In genomic region chr6:45353654-45354053, GRCh38 we compare ENCODE assay signal across 28 cellular contexts. TPM values are rescaled to one million over a fixed set of nuclear protein-coding genes. Genes with fewer than 3 reads are reported as not detected.
"Had no signal": no experiment of that assay in that cellular context is flagged by ENCODE, and none has a peak within 500 bp of the region (broad histone marks: within the 10 kb centered on the region; RNA-seq: fewer than 3 reads in every experiment).

No MANE protein-coding gene starts in this region.

- H3K4me1 ChIP-seq: colonic mucosa, esophagus muscularis mucosa, esophagus squamous epithelium, foreskin keratinocyte, gastroesophageal sphincter, heart left ventricle, heart right ventricle had no signal

- H3K27me3 Mint-ChIP-seq: dendritic cell treated with granulocyte-macrophage colony-stimulating factor and Interleukin-4, amounts not matched to agents 40 ng/mL and 50 ng/mL, for 4 days; effector memory CD8-positive, alpha-beta T cell had no signal

- H3K4me3 Mint-ChIP-seq: dendritic cell treated with granulocyte-macrophage colony-stimulating factor and Interleukin-4, amounts not matched to agents 40 ng/mL and 50 ng/mL, for 4 days; effector memory CD8-positive, alpha-beta T cell; endodermal cell had no signal

- FAIRE-seq: endometrium, endothelial cell of umbilical vein had no signal

- H3K9me3 ChIP-seq: colonic mucosa, esophagus muscularis mucosa, esophagus squamous epithelium, gastrocnemius medialis, gastroesophageal sphincter, heart left ventricle, heart right ventricle had no signal

- H3K4me3 ChIP-seq: colonic mucosa, coronary artery, dorsolateral prefrontal cortex, esophagus muscularis mucosa, esophagus squamous epithelium, gastrocnemius medialis, gastroesophageal sphincter, heart left ventricle, heart right ventricle had no signal

- H3K27ac ChIP-seq: colonic mucosa, coronary artery, dorsolateral prefrontal cortex, epithelial cell of prostate, esophagus muscularis mucosa, esophagus squamous epithelium, foreskin keratinocyte, gastrocnemius medialis, gastroesophageal sphincter, heart left ventricle, heart right ventricle had no signal

- H3K27me3 ChIP-seq: colonic mucosa, dorsolateral prefrontal cortex, esophagus muscularis mucosa, esophagus squamous epithelium, foreskin keratinocyte, gastrocnemius medialis, gastroesophageal sphincter, heart left ventricle, heart right ventricle had no signal

- DNase-seq: colonic mucosa; cortex of kidney; dermis blood vessel endothelial cell; dorsolateral prefrontal cortex; effector CD4-positive, alpha-beta T cell; effector CD8-positive, alpha-beta T cell; effector memory CD4-positive, alpha-beta T cell; effector memory CD8-positive, alpha-beta T cell; endodermal cell; erythroblast; esophagus squamous epithelium; foreskin fibroblast; foreskin keratinocyte; foreskin melanocyte; gastrocnemius medialis; glutamatergic neuron; head of caudate nucleus; heart left ventricle; heart right ventricle had no signal

- H3K36me3 ChIP-seq: colonic mucosa, esophagus muscularis mucosa, esophagus squamous epithelium, gastrocnemius medialis, gastroesophageal sphincter, heart left ventricle, heart right ventricle had no signal

- ATAC-seq: effector memory CD8-positive, alpha-beta T cell; esophagus mucosa; foreskin keratinocyte; gastrocnemius medialis; gastroesophageal sphincter; heart left ventricle; heart right ventricle had no signal

- H3K27ac Mint-ChIP-seq: dendritic cell treated with granulocyte-macrophage colony-stimulating factor and Interleukin-4, amounts not matched to agents 40 ng/mL and 50 ng/mL, for 4 days; effector memory CD8-positive, alpha-beta T cell; endodermal cell had no signal

- H3K9me3 Mint-ChIP-seq: dendritic cell treated with granulocyte-macrophage colony-stimulating factor and Interleukin-4, amounts not matched to agents 40 ng/mL and 50 ng/mL, for 4 days; effector memory CD8-positive, alpha-beta T cell; endodermal cell had no signal

RNA-seq across cellular contexts. Expression of gene RUNX2, which starts 25.5 kb away (rescaled TPM):
- total RNA-seq: dermis microvascular lymphatic vessel endothelial cell, endothelial cell of umbilical vein had no signal
